1 cellular context compared by ENCODE assay signal in the genomic region with DNA sequence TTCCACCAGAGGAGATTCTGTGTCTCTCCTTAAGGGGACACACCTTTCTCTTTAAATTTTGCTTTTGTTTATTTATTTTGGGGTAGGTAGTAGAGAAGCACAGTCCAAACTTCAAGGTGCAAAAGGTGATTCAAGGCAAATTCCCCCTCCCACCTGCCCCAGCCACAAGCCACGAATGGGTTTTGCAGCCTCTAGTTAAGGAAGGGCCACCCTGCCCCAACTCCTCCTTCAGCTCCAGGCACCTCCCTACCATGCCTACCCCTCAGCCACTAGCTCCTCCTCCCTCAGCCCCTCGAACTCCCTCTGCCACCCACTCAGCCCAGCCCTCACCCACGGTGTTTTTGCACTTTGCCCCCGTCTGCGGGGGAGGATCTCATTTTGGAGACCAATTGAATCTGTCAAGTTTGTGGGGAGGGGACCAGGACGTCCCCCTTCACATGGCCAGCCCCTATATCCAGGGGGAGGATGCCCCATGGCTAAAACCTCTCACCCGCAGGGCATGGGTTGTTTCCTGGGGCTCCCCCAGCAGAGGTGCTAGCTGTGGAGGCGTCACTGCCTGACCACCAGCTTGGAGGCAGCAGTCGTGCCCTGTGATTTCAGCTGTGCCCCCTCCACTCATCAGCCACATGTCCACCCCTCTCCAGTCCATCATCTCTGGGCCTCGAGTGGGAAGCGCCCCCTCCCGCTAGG.
TF ChIP-seq lines count a peak whose summit lies in the region.

No MANE protein-coding gene starts in this region.

TF ChIP-seq in HepG2, 621 proteins besides CTCF, POLR2A, EP300 and RAD21 (continued from another document and continues in another):
- TF ChIP-seq, protein P1, sequence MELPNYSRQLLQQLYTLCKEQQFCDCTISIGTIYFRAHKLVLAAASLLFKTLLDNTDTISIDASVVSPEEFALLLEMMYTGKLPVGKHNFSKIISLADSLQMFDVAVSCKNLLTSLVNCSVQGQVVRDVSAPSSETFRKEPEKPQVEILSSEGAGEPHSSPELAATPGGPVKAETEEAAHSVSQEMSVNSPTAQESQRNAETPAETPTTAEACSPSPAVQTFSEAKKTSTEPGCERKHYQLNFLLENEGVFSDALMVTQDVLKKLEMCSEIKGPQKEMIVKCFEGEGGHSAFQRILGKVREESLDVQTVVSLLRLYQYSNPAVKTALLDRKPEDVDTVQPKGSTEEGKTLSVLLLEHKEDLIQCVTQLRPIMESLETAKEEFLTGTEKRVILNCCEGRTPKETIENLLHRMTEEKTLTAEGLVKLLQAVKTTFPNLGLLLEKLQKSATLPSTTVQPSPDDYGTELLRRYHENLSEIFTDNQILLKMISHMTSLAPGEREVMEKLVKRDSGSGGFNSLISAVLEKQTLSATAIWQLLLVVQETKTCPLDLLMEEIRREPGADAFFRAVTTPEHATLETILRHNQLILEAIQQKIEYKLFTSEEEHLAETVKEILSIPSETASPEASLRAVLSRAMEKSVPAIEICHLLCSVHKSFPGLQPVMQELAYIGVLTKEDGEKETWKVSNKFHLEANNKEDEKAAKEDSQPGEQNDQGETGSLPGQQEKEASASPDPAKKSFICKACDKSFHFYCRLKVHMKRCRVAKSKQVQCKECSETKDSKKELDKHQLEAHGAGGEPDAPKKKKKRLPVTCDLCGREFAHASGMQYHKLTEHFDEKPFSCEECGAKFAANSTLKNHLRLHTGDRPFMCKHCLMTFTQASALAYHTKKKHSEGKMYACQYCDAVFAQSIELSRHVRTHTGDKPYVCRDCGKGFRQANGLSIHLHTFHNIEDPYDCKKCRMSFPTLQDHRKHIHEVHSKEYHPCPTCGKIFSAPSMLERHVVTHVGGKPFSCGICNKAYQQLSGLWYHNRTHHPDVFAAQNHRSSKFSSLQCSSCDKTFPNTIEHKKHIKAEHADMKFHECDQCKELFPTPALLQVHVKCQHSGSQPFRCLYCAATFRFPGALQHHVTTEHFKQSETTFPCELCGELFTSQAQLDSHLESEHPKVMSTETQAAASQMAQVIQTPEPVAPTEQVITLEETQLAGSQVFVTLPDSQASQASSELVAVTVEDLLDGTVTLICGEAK (IDR thresholded peaks at IDR 0.05) = no peak
- TF ChIP-seq, protein P1 (CRISPR knock-in tag; IDR thresholded peaks at IDR 0.05) = peak; percentile 26; the same call in 1 of the 2 replicates
- TF ChIP-seq NONO (IDR thresholded peaks at IDR 0.05) (no peak), NONO (CRISPR knock-in tag; conservative IDR thresholded peaks at IDR 0.05) (peak; percentile 56; the same call in 1 of the 2 replicates), CREM (IDR thresholded peaks at IDR 0.05) (peak; percentile 33; the same call in 1 of the 2 replicates), CREM (CRISPR knock-in tag; IDR thresholded peaks at IDR 0.05) (no peak), SRSF9 (IDR thresholded peaks at IDR 0.05; ENCODE audit: borderline replicate concordance, insufficient read depth, low read depth, low read length, poor library complexity, severe bottlenecking) (no peak), PRPF4 (IDR thresholded peaks at IDR 0.05; ENCODE audit: low read depth, low read length, poor library complexity, severe bottlenecking) (no peak), GABPB1 (CRISPR knock-in tag; IDR thresholded peaks at IDR 0.05) (peak; percentile 26; the same call in 1 of the 2 replicates), KDM6A (CRISPR knock-in tag; IDR thresholded peaks at IDR 0.05; ENCODE audit: low read depth) (peak; percentile 42), NFKB2 (CRISPR knock-in tag; IDR thresholded peaks at IDR 0.05; ENCODE audit: borderline replicate concordance) (no peak; the same call in 1 of the 2 replicates), HDAC1 (CRISPR knock-in tag; IDR thresholded peaks at IDR 0.05) (0 out of 2 replicates have a peak, but pooled peaks have one; percentile 78), ZNF44 (CRISPR knock-in tag; IDR thresholded peaks at IDR 0.05) (no peak), LCORL (IDR thresholded peaks at IDR 0.05) (peak; percentile 69; the same call in 1 of the 2 replicates), LCORL (CRISPR knock-in tag; IDR thresholded peaks at IDR 0.05) (peak; percentile 96), NR2F2 (IDR thresholded peaks at IDR 0.05; ENCODE audit: borderline replicate concordance, low read depth) (no peak), NFE2 (CRISPR knock-in tag; IDR thresholded peaks at IDR 0.05) (no peak), FOSL1 (CRISPR knock-in tag; IDR thresholded peaks at IDR 0.05; ENCODE audit: borderline replicate concordance) (no peak), ZNF225 (CRISPR knock-in tag; IDR thresholded peaks at IDR 0.05) (0 out of 2 replicates have a peak, but pooled peaks have one; percentile 66), RARA (CRISPR knock-in tag; IDR thresholded peaks at IDR 0.05) (0 out of 2 replicates have a peak, but pooled peaks have one; percentile 40), MEIS1 (CRISPR knock-in tag; IDR thresholded peaks at IDR 0.05; ENCODE audit: borderline replicate concordance) (peak; percentile 65; the same call in 1 of the 2 replicates), FOSL2 (CRISPR knock-in tag; IDR thresholded peaks at IDR 0.05) (no peak), IKZF1 (IDR thresholded peaks at IDR 0.05) (no peak), ADNP (CRISPR knock-in tag; IDR thresholded peaks at IDR 0.05) (no peak), KLF12 (CRISPR knock-in tag; IDR thresholded peaks at IDR 0.05; ENCODE audit: borderline replicate concordance) (0 out of 2 replicates have a peak, but pooled peaks have one; percentile 41)
- TF ChIP-seq, protein P2, sequence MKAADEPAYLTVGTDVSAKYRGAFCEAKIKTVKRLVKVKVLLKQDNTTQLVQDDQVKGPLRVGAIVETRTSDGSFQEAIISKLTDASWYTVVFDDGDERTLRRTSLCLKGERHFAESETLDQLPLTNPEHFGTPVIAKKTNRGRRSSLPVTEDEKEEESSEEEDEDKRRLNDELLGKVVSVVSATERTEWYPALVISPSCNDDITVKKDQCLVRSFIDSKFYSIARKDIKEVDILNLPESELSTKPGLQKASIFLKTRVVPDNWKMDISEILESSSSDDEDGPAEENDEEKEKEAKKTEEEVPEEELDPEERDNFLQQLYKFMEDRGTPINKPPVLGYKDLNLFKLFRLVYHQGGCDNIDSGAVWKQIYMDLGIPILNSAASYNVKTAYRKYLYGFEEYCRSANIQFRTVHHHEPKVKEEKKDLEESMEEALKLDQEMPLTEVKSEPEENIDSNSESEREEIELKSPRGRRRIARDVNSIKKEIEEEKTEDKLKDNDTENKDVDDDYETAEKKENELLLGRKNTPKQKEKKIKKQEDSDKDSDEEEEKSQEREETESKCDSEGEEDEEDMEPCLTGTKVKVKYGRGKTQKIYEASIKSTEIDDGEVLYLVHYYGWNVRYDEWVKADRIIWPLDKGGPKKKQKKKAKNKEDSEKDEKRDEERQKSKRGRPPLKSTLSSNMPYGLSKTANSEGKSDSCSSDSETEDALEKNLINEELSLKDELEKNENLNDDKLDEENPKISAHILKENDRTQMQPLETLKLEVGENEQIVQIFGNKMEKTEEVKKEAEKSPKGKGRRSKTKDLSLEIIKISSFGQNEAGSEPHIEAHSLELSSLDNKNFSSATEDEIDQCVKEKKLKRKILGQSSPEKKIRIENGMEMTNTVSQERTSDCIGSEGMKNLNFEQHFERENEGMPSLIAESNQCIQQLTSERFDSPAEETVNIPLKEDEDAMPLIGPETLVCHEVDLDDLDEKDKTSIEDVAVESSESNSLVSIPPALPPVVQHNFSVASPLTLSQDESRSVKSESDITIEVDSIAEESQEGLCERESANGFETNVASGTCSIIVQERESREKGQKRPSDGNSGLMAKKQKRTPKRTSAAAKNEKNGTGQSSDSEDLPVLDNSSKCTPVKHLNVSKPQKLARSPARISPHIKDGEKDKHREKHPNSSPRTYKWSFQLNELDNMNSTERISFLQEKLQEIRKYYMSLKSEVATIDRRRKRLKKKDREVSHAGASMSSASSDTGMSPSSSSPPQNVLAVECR (CRISPR knock-in tag; IDR thresholded peaks at IDR 0.05; ENCODE audit: borderline replicate concordance) = 0 out of 2 replicates have a peak, but pooled peaks have one; percentile 26
- TF ChIP-seq, protein P3, sequence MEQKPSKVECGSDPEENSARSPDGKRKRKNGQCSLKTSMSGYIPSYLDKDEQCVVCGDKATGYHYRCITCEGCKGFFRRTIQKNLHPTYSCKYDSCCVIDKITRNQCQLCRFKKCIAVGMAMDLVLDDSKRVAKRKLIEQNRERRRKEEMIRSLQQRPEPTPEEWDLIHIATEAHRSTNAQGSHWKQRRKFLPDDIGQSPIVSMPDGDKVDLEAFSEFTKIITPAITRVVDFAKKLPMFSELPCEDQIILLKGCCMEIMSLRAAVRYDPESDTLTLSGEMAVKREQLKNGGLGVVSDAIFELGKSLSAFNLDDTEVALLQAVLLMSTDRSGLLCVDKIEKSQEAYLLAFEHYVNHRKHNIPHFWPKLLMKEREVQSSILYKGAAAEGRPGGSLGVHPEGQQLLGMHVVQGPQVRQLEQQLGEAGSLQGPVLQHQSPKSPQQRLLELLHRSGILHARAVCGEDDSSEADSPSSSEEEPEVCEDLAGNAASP (CRISPR knock-in tag; IDR thresholded peaks at IDR 0.05; ENCODE audit: borderline replicate concordance) = peak; percentile 90; the same call in 1 of the 2 replicates
- TF ChIP-seq, protein P4, sequence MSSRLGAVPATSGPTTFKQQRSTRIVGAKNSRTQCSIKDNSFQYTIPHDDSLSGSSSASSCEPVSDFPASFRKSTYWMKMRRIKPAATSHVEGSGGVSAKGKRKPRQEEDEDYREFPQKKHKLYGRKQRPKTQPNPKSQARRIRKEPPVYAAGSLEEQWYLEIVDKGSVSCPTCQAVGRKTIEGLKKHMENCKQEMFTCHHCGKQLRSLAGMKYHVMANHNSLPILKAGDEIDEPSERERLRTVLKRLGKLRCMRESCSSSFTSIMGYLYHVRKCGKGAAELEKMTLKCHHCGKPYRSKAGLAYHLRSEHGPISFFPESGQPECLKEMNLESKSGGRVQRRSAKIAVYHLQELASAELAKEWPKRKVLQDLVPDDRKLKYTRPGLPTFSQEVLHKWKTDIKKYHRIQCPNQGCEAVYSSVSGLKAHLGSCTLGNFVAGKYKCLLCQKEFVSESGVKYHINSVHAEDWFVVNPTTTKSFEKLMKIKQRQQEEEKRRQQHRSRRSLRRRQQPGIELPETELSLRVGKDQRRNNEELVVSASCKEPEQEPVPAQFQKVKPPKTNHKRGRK (CRISPR knock-in tag; IDR thresholded peaks at IDR 0.05) = no peak
- TF ChIP-seq, protein P5, sequence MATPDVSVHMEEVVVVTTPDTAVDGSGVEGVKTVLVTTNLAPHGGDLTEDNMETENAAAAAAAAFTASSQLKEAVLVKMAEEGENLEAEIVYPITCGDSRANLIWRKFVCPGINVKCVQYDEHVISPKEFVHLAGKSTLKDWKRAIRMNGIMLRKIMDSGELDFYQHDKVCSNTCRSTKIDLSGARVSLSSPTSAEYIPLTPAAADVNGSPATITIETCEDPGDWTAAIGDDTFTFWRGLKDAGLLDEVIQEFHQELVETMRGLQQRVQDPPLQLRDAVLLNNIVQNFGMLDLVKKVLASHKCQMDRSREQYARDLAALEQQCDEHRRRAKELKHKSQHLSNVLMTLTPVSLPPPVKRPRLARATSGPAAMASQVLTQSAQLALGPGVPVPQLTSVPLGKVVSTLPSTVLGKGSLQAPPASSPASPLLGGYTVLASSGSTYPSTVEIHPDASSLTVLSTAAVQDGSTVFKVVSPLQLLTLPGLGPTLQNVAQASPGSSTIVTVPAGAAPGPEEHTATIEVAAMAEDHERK (CRISPR knock-in tag; IDR thresholded peaks at IDR 0.05; ENCODE audit: low read depth) = no peak
- TF ChIP-seq, protein P6, sequence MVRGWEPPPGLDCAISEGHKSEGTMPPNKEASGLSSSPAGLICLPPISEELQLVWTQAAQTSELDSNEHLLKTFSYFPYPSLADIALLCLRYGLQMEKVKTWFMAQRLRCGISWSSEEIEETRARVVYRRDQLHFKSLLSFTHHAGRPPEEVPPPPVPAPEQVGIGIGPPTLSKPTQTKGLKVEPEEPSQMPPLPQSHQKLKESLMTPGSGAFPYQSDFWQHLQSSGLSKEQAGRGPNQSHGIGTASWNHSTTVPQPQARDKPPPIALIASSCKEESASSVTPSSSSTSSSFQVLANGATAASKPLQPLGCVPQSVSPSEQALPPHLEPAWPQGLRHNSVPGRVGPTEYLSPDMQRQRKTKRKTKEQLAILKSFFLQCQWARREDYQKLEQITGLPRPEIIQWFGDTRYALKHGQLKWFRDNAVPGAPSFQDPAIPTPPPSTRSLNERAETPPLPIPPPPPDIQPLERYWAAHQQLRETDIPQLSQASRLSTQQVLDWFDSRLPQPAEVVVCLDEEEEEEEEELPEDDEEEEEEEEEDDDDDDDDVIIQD (CRISPR knock-in tag; IDR thresholded peaks at IDR 0.05; ENCODE audit: low read depth) = 0 out of 2 replicates have a peak, but pooled peaks have one; percentile 2
